In genomic region chr10:62083413-62083794, GRCh38 we compare ENCODE assay signal across 9 cellular contexts.
DNase-seq lines count a peak whose midpoint lies in the region; ATAC-seq and TF ChIP-seq lines count a peak whose summit lies in the region.
"Had no signal": no experiment of that assay in that cellular context is flagged by ENCODE, and none has a peak within 500 bp of the region (broad histone marks: within the 10 kb centered on the region; RNA-seq: fewer than 3 reads in every experiment).

No MANE protein-coding gene starts in this region.

- H3K9ac ChIP-seq in smooth muscle cell (ENCODE audit: low read depth), result peak overlapping the region; percentile 89

- H3K4me2 ChIP-seq in smooth muscle cell, result peak overlapping the region; percentile 73

- H3K9me3 Mint-ChIP-seq in glutamatergic neuron (ENCODE audit: unreplicated experiment), result no peaks in the 10 kb centered on the region

- DNase-seq in NCI-H1436 (lab: John Stamatoyannopoulos, UW) (peak; percentile 43), NCI-H1436 treated with DMSO at 0.1 percent for 48 hours (lab: John Stamatoyannopoulos, UW) (no peak), glutamatergic neuron (no peak), smooth muscle cell (lab: John Stamatoyannopoulos, UW; ENCODE audit: unreplicated experiment) (no peak), GM10248 (ENCODE audit: extremely low spot score) (no peak), NCI-H2029 (lab: John Stamatoyannopoulos, UW) (no peak)

- H3K27ac Mint-ChIP-seq in glutamatergic neuron (ENCODE audit: unreplicated experiment), result peak overlapping the region; percentile 54

- H2AFZ ChIP-seq in smooth muscle cell (ENCODE audit: low read depth), result no peak overlapping the region

- peaks cover 7% of the 10 kb centered on the region for H4K20me1 ChIP-seq in smooth muscle cell (ENCODE audit: low read depth)

- WGBS in smooth muscle cell (ENCODE audit: low lambda C conversion rate), result 68% methylated on average over 2 of the region's 2 CpGs

- H3K27ac ChIP-seq in VCaP (peak overlapping the region; percentile 51), smooth muscle cell (ENCODE audit: low read depth) (peak overlapping the region; percentile 98)
- H3K27ac ChIP-seq: C4-2B had no signal

- CTCF ChIA-PET in GM10248 (lab: Yijun Ruan, JAX), result interaction anchor here (1.2 kb wide), 1 partner anchor 29 kb away, joined by 3 read pairs; no protein-coding TSS in a partner anchor

- peaks cover 30% of the 10 kb centered on the region for H3K79me2 ChIP-seq in smooth muscle cell (ENCODE audit: low read depth)

- peaks cover 16% of the 10 kb centered on the region for H3K4me1 ChIP-seq in smooth muscle cell (ENCODE audit: low read depth)

- POLR2A ChIA-PET in GM10248 (lab: Yijun Ruan, JAX), result interaction anchor here (0.7 kb wide), 1 partner anchor 160 kb away, joined by 4 read pairs; no protein-coding TSS in a partner anchor

- peaks cover 4% of the 10 kb centered on the region for H3K36me3 Mint-ChIP-seq in glutamatergic neuron (ENCODE audit: unreplicated experiment)

- no peaks in the 10 kb centered on the region for H3K27me3 ChIP-seq in smooth muscle cell (ENCODE audit: low read depth)

- H3K4me3 ChIP-seq in smooth muscle cell, result no peak overlapping the region

- TF ChIP-seq CTCF in VCaP (conservative IDR thresholded peaks at IDR 0.05), result no peak
- no peak for TF ChIP-seq CTCF in glutamatergic neuron (IDR thresholded peaks at IDR 0.05; ENCODE audit: partially characterized antibody, unreplicated experiment)
- TF ChIP-seq CTCF in smooth muscle cell (IDR thresholded peaks at IDR 0.05; ENCODE audit: borderline replicate concordance, insufficient read depth, poor library complexity, severe bottlenecking), result no peak
- no peak for TF ChIP-seq CTCF in GM10248 (IDR thresholded peaks at IDR 0.05; ENCODE audit: control extremely low read depth, extremely low read depth, low read depth, missing control alignments)

- ATAC-seq in GM19328 (IDR thresholded peaks at IDR 0.05; ENCODE audit: unreplicated experiment), result no peak

- H3K9me3 ChIP-seq in smooth muscle cell (replicated peaks; ENCODE audit: low read depth), result no peaks in the 10 kb centered on the region

- H3F3A ChIP-seq in smooth muscle cell (ENCODE audit: low read depth), result peaks cover 47% of the 10 kb centered on the region

- no peaks in the 10 kb centered on the region for H3K36me3 ChIP-seq in smooth muscle cell (ENCODE audit: low read depth)

- H3K27me3 Mint-ChIP-seq in glutamatergic neuron (ENCODE audit: unreplicated experiment), result no peaks in the 10 kb centered on the region

- H3K4me1 Mint-ChIP-seq in glutamatergic neuron (ENCODE audit: low read depth, unreplicated experiment), result peaks cover 23% of the 10 kb centered on the region

- H3K4me3 Mint-ChIP-seq in glutamatergic neuron (ENCODE audit: unreplicated experiment), result peak overlapping the region; percentile 45
